Comparison of ENCODE assay signal across 1 cellular context in genomic region chrX:40552768-40553167, GRCh38.
TF ChIP-seq lines count a peak whose summit lies in the region.

No MANE protein-coding gene starts in this region.

TF ChIP-seq in HEK293, 187 proteins besides CTCF, POLR2A, EP300 and RAD21 (continued from another document):
- TF ChIP-seq, protein P1, sequence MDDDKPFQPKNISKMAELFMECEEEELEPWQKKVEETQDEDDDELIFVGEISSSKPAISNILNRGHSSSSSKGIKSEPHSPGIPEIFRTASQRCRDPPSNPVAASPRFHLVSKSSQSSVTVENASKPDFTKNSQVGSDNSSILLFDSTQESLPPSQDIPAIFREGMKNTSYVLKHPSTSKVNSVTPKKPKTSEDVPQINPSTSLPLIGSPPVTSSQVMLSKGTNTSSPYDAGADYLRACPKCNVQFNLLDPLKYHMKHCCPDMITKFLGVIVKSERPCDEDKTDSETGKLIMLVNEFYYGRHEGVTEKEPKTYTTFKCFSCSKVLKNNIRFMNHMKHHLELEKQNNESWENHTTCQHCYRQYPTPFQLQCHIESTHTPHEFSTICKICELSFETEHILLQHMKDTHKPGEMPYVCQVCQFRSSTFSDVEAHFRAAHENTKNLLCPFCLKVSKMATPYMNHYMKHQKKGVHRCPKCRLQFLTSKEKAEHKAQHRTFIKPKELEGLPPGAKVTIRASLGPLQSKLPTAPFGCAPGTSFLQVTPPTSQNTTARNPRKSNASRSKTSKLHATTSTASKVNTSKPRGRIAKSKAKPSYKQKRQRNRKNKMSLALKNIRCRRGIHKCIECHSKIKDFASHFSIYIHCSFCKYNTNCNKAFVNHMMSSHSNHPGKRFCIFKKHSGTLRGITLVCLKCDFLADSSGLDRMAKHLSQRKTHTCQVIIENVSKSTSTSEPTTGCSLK (tag by site-specific recombination; IDR thresholded peaks at IDR 0.05) = no peak
- TF ChIP-seq MYNN (tag by site-specific recombination; IDR thresholded peaks at IDR 0.05; ENCODE audit: borderline replicate concordance) (no peak), ZNF626 (tag by site-specific recombination; IDR thresholded peaks at IDR 0.05) (no peak), ZNF24 (tag by site-specific recombination; IDR thresholded peaks at IDR 0.05) (no peak), ZNF596 (tag by site-specific recombination; IDR thresholded peaks at IDR 0.05) (no peak), RBAK (tag by site-specific recombination; IDR thresholded peaks at IDR 0.05) (no peak), ZNF114 (tag by site-specific recombination; IDR thresholded peaks at IDR 0.05) (no peak), ZNF768 (tag by site-specific recombination; IDR thresholded peaks at IDR 0.05) (no peak), ZNF175 (tag by site-specific recombination; IDR thresholded peaks at IDR 0.05) (no peak), PRDM1 (tag by site-specific recombination; IDR thresholded peaks at IDR 0.05) (no peak), ZSCAN18 (tag by site-specific recombination; IDR thresholded peaks at IDR 0.05) (no peak), TRIM28 (IDR thresholded peaks at IDR 0.05; ENCODE audit: borderline replicate concordance, low read length) (no peak)
